ENCODE assay signal across 17 cellular contexts in genomic region chr2:43011142-43011491, GRCh38.
A peak's percentile ranks its signal among the peaks of the same experiment; 100 is the strongest.
DNase-seq lines count a peak whose midpoint lies in the region; ATAC-seq and TF ChIP-seq lines count a peak whose summit lies in the region.
"Had no signal": no experiment of that assay in that cellular context is flagged by ENCODE, and none has a peak within 500 bp of the region (broad histone marks: within the 10 kb centered on the region; RNA-seq: fewer than 3 reads in every experiment).

No MANE protein-coding gene starts in this region.

- no peak for TF ChIP-seq RAD21 in HCT116 (IDR thresholded peaks at IDR 0.05; ENCODE audit: low read depth)

- TF ChIP-seq CTCF in HCT116 (IDR thresholded peaks at IDR 0.05 in 2 of 3, conservative IDR thresholded peaks at IDR 0.05 in 1 of 3; ENCODE audit: borderline replicate concordance in 1 of 3, insufficient read depth in 1 of 3, low read depth in 2 of 3, low read length in 2 of 3) (no peak), stomach (IDR thresholded peaks at IDR 0.05) (no peak)

- ATAC-seq in HCT116 (no peak), esophagus mucosa (peak; percentile 6), GM21529 (IDR thresholded peaks at IDR 0.05; ENCODE audit: unreplicated experiment) (no peak)
- ATAC-seq: GM12878, Panc1 had no signal

- POLR2A ChIA-PET in HCT116 (lab: Charles Lee), result no interaction called here

- peak overlapping the region; percentile 29 for H3K4me2 ChIP-seq in HCT116 (ENCODE audit: low read length)
- H3K4me2 ChIP-seq: SK-N-SH had no signal

- H3K4me3 ChIP-seq in HCT116 (replicated peaks in 1 of 2; ENCODE audit: low read depth in 1 of 2, low read length in 2 of 2), result no peak overlapping the region
- H3K4me3 ChIP-seq in stomach, result no peak overlapping the region
- H3K4me3 ChIP-seq: gastrocnemius medialis, GM12878 had no signal

- H3K9me2 ChIP-seq in HCT116 (ENCODE audit: insufficient read depth), result no peaks in the 10 kb centered on the region
- H3K9me2 ChIP-seq: SK-N-SH had no signal

- no peak for TF ChIP-seq POLR2A in HCT116 (IDR thresholded peaks at IDR 0.05; ENCODE audit: borderline replicate concordance, extremely low read depth, insufficient read depth, insufficient read length)
- no peak for TF ChIP-seq POLR2A in stomach (IDR thresholded peaks at IDR 0.05)

- no peak overlapping the region for H3K27ac ChIP-seq in HCT116 (ENCODE audit: low read depth, low read length)
- peak overlapping the region; percentile 20 to 72 (median 46) for H3K27ac ChIP-seq in stomach
- H3K27ac ChIP-seq: brain microvascular endothelial cell, gastrocnemius medialis had no signal

- WGBS in stomach, 5 donors, result 25 to 71% (median 61%) methylated on average over 1 of the region's 1 CpG

- peaks cover 6 to 11% of the 10 kb centered on the region in 2 experiments for H3K4me1 ChIP-seq in HCT116 (ENCODE audit: control insufficient read depth in 1 of 2, insufficient read depth in 2 of 2, low read length in 2 of 2)
- peaks cover 7 to 37% (median 15%) of the 10 kb centered on the region in 4 donors for H3K4me1 ChIP-seq in stomach
- H3K4me1 ChIP-seq: gastrocnemius medialis had no signal

- RAD21 ChIA-PET in HCT116 (lab: Charles Lee; ENCODE audit: low non-redundant PET in 1 of 2, low total read pairs in 2 of 2, uncharacterized antibody in 2 of 2, unreplicated experiment in 2 of 2), result no interaction called here

- no peaks in the 10 kb centered on the region for H3K36me3 ChIP-seq in HCT116 (ENCODE audit: control insufficient read depth in 1 of 2, insufficient read depth in 2 of 2, low read length in 2 of 2)
- H3K36me3 ChIP-seq in stomach, result no peaks in the 10 kb centered on the region
- H3K36me3 ChIP-seq: brain microvascular endothelial cell, gastrocnemius medialis had no signal

- H3K79me2 ChIP-seq in HCT116 (ENCODE audit: insufficient read depth, low read length), result no peaks in the 10 kb centered on the region

- H3K27me3 ChIP-seq in HCT116 (ENCODE audit: insufficient read depth, low read length) (no peaks in the 10 kb centered on the region), stomach (no peaks in the 10 kb centered on the region)
- H3K27me3 ChIP-seq: brain microvascular endothelial cell, gastrocnemius medialis had no signal

- peak overlapping the region; percentile 16 for H2AFZ ChIP-seq in HCT116 (ENCODE audit: low read depth, low read length, poor library complexity, severe bottlenecking)

- BruUV-seq in HCT116 (replicated peaks; lab: Mats Ljungman, UMichigan), result no TSS peak

- TF ChIP-seq EP300 in stomach (IDR thresholded peaks at IDR 0.05), result no peak

- intact Hi-C loops in HCT116 (cut with micrococcal nuclease) (no loop called here), stomach (cut with DNase I; ENCODE audit: low total_unique reads) (no loop called here)

- CTCF ChIA-PET in HCT116 (lab: Charles Lee), result interaction anchor here (2.0 kb wide), 1 partner anchor 13 kb away, joined by 8 read pairs; no protein-coding TSS in a partner anchor

- no peak overlapping the region for H3K9ac ChIP-seq in HCT116 (ENCODE audit: low read length)
- H3K9ac ChIP-seq: SK-N-SH had no signal

- H3K9me3 ChIP-seq in HCT116 (ENCODE audit: control insufficient read depth in 1 of 2, insufficient read depth in 1 of 2, low read depth in 1 of 2, low read length in 2 of 2) (no peaks in the 10 kb centered on the region), stomach (peaks cover 0 to 6% (median 0%) of the 10 kb centered on the region in 4 donors)
- H3K9me3 ChIP-seq: gastrocnemius medialis, SK-N-SH had no signal

- no peaks in the 10 kb centered on the region for H4K20me1 ChIP-seq in HCT116 (ENCODE audit: insufficient read depth)

- no peak for DNase-seq in HCT116 (ENCODE audit: low read depth, low spot score)
- DNase-seq in NCI-H2029 treated with DMSO at 0.1 percent for 48 hours (lab: John Stamatoyannopoulos, UW), result peak; percentile 34
- DNase-seq in stomach, result no peak
- no peak for DNase-seq in NCI-H146 (lab: John Stamatoyannopoulos, UW)
- DNase-seq in amniotic stem cell (lab: John Stamatoyannopoulos, UW), result no peak
- DNase-seq: AML-193, brain microvascular endothelial cell, gastrocnemius medialis, GF-D8, NCI-H2227 treated with DMSO at 0.1 percent for 48 hours, NCI-H774, SK-N-SH, T-helper 9 cell had no signal

TF ChIP-seq in HCT116, 20 proteins besides CTCF, POLR2A, EP300 and RAD21:
- TF ChIP-seq CBX3 (IDR thresholded peaks at IDR 0.05; ENCODE audit: low read depth) (no peak), ZNF274 (IDR thresholded peaks at IDR 0.05; ENCODE audit: low read depth, low read length) (no peak), EGR1 (IDR thresholded peaks at IDR 0.05; ENCODE audit: low read depth) (no peak), SP1 (IDR thresholded peaks at IDR 0.05; ENCODE audit: low read depth) (no peak), CEBPB (IDR thresholded peaks at IDR 0.05; ENCODE audit: low read depth) (no peak), ZFX (IDR thresholded peaks at IDR 0.05) (no peak), ZBTB33 (IDR thresholded peaks at IDR 0.05; ENCODE audit: extremely low read depth, insufficient replicate concordance, low read length) (no peak), EZH2phosphoT487 (IDR thresholded peaks at IDR 0.05; ENCODE audit: borderline replicate concordance) (no peak), REST (IDR thresholded peaks at IDR 0.05; ENCODE audit: low read depth) (no peak), SIN3A (IDR thresholded peaks at IDR 0.05; ENCODE audit: low read depth) (no peak), ELF1 (IDR thresholded peaks at IDR 0.05; ENCODE audit: borderline replicate concordance, low read depth) (no peak), ATF3 (IDR thresholded peaks at IDR 0.05) (no peak), YY1 (IDR thresholded peaks at IDR 0.05; ENCODE audit: extremely low read depth, insufficient replicate concordance, low read depth, low read length) (no peak), SRF (IDR thresholded peaks at IDR 0.05; ENCODE audit: low read depth) (no peak), JUND (IDR thresholded peaks at IDR 0.05) (no peak), FOSL1 (IDR thresholded peaks at IDR 0.05; ENCODE audit: low read depth) (no peak)
